In the genomic region with DNA sequence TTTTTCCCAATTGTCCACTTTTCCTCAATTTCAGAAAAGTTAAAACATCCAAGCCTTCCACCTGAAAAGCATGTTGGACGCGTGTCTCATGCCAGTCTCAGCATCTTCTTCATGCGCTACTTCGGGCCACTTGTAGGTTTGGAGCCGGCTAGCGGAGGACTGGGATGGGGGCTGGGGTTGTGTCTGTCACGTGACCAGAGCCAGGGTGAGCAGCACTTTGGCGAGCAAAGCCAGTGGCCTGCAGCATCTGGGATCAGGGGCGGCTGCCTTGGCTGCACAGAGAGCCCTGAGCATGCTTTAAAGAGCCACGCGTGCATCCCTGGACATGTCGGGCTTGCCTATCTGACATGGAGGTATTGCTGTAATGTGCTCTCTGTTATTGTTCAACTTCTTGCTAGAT, we compare ENCODE assay signal across 20 cellular contexts. TPM values are rescaled to one million over a fixed set of nuclear protein-coding genes. Genes with fewer than 3 reads are reported as not detected.
"Had no signal": no experiment of that assay in that cellular context is flagged by ENCODE, and none has a peak within 500 bp of the region (broad histone marks: within the 10 kb centered on the region; RNA-seq: fewer than 3 reads in every experiment).

No MANE protein-coding gene starts in this region.

- H2AFZ ChIP-seq: parathyroid adenoma had no signal

- H3K79me2 ChIP-seq: parathyroid adenoma had no signal

- H3K4me1 ChIP-seq: left lung, parathyroid adenoma, tibial artery, uterus had no signal

- H3K4me1 Mint-ChIP-seq: activated CD4-positive, alpha-beta T cell treated with anti-CD3 and anti-CD28 coated beads for 36 hours; natural killer cell had no signal

- H3K9me3 ChIP-seq: uterus had no signal

- H3K4me3 Mint-ChIP-seq: activated CD4-positive, alpha-beta T cell treated with anti-CD3 and anti-CD28 coated beads for 36 hours; central memory CD8-positive, alpha-beta T cell; natural killer cell; T-helper 1 cell treated with Interleukin-12 subunit alpha and Interleukin-12 subunit beta and Interleukin-4 antibody, amounts not matched to agents 30 μg/mL and 1 μg/mL, for 36 hours had no signal

- H3K27ac Mint-ChIP-seq: activated CD4-positive, alpha-beta T cell treated with anti-CD3 and anti-CD28 coated beads for 36 hours; natural killer cell; T-helper 1 cell treated with Interleukin-12 subunit alpha and Interleukin-12 subunit beta and Interleukin-4 antibody, amounts not matched to agents 30 μg/mL and 1 μg/mL, for 36 hours had no signal

- H3K36me3 ChIP-seq: brain microvascular endothelial cell, left lung, tibial artery, uterus had no signal

- H3K4me3 ChIP-seq: left lung, tibial artery, uterus had no signal

- H3K9ac ChIP-seq: parathyroid adenoma had no signal

- FAIRE-seq: endometrium, keratinocyte had no signal

- H3K36me3 Mint-ChIP-seq: natural killer cell had no signal

- DNase-seq: activated CD4-positive, alpha-beta T cell treated with anti-CD3 and anti-CD28 coated beads for 36 hours; activated CD4-positive, alpha-beta T cell treated with anti-CD3 and anti-CD28 coated beads, Interleukin-2, amount 50 U/mL, for 48 hours; activated naive CD4-positive, alpha-beta T cell; anterior cingulate cortex; brain microvascular endothelial cell; cortex of kidney; erythroblast; foreskin melanocyte; mesendoderm; natural killer cell; stimulated activated naive CD8-positive, alpha-beta T cell treated with anti-CD3 and anti-CD28 coated beads, Interleukin-15, Interleukin-2, amounts not matched to agents 100 U/mL and 50 U/mL, for 24 hours; substantia nigra; uterus had no signal

- H3K9me3 Mint-ChIP-seq: T-helper 1 cell treated with Interleukin-12 subunit alpha and Interleukin-12 subunit beta and Interleukin-4 antibody, amounts not matched to agents 30 μg/mL and 1 μg/mL, for 36 hours had no signal

- H3K27me3 ChIP-seq: brain microvascular endothelial cell, uterus had no signal

- ATAC-seq: activated CD4-positive, alpha-beta T cell treated with anti-CD3 and anti-CD28 coated beads for 36 hours; left lung; natural killer cell; stimulated activated naive CD8-positive, alpha-beta T cell treated with anti-CD3 and anti-CD28 coated beads, Interleukin-15, Interleukin-2, amounts not matched to agents 100 U/mL and 50 U/mL, for 24 hours had no signal

- H3K27ac ChIP-seq: brain microvascular endothelial cell, left lung, parathyroid adenoma, tibial artery, uterus had no signal

RNA-seq across cellular contexts. Expression of gene SLC6A3, which starts 41.2 kb away (rescaled TPM):
- total RNA-seq: activated CD4-positive, alpha-beta T cell treated with anti-CD3 and anti-CD28 coated beads for 36 hours; natural killer cell had no signal
